In the genomic region with DNA sequence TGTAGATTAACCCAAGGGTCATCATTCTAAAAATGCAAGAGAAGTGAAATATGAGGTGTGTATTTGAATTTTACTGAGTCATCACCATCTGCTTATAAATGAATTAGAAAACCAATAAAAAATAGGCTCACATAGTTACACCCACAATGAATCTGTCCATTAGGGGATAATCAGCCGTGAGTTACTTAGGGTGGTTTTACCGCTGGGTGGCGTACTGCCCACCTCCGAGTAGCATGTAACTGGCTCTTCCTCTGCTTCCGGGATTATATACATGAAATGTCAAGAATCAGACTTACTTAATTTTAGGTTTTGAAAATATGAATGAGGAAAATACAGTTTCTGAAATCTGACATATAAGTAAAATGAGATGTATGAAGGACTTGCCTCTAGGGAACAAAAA, we compare ENCODE assay signal across 16 cellular contexts.
DNase-seq lines count a peak whose midpoint lies in the region; ATAC-seq and TF ChIP-seq lines count a peak whose summit lies in the region.
"Had no signal": no experiment of that assay in that cellular context is flagged by ENCODE, and none has a peak within 500 bp of the region (broad histone marks: within the 10 kb centered on the region; RNA-seq: fewer than 3 reads in every experiment).

No MANE protein-coding gene starts in this region.

- H3K27me3 ChIP-seq in DOHH2 (ENCODE audit: control insufficient read depth, low read length): no peaks in the 10 kb centered on the region
- no peaks in the 10 kb centered on the region for H3K27me3 ChIP-seq in GM23338 (ENCODE audit: insufficient read depth)
- H3K27me3 ChIP-seq in adrenal gland: no peaks in the 10 kb centered on the region
- H3K27me3 ChIP-seq: heart right ventricle, stomach had no signal

- WGBS in adrenal gland, 4 donors: 26 to 45% (median 34%) methylated on average over 5 of the region's 5 CpGs

- H3K27ac ChIP-seq in DOHH2 (ENCODE audit: low read depth, low read length): no peak overlapping the region
- no peak overlapping the region for H3K27ac ChIP-seq in GM23338 (ENCODE audit: low read depth)
- no peak overlapping the region for H3K27ac ChIP-seq in adrenal gland
- H3K27ac ChIP-seq: heart right ventricle, stomach had no signal

- no peaks in the 10 kb centered on the region for H3K9me3 ChIP-seq in DOHH2 (ENCODE audit: control insufficient read depth, insufficient read depth, low read length)
- H3K9me3 ChIP-seq in adrenal gland (replicated peaks in 1 of 3): no peaks in the 10 kb centered on the region
- H3K9me3 ChIP-seq: heart right ventricle, stomach had no signal

- H3F3A ChIP-seq in DOHH2 (ENCODE audit: control insufficient read depth, insufficient read depth): no peaks in the 10 kb centered on the region; the same call in 1 of the 2 replicates
- H3F3A ChIP-seq in GM23338 (replicated peaks; ENCODE audit: low read depth): no peaks in the 10 kb centered on the region

- peak; percentile 70 for TF ChIP-seq CTCF in DOHH2 (IDR thresholded peaks at IDR 0.05; ENCODE audit: low read depth, low read length, poor library complexity, severe bottlenecking)
- peak; percentile 85 to 92 for TF ChIP-seq CTCF in GM23338 (conservative IDR thresholded peaks at IDR 0.05; ENCODE audit: low read depth in 2 of 2)
- no peak for TF ChIP-seq CTCF in adrenal gland (IDR thresholded peaks at IDR 0.05)

- H3K4me3 ChIP-seq in DOHH2 (ENCODE audit: low read length) (no peak overlapping the region), GM23338 (no peak overlapping the region), adrenal gland (no peak overlapping the region)
- H3K4me3 ChIP-seq: heart right ventricle, stomach had no signal

- peaks cover 2% of the 10 kb centered on the region for H3K27me3 Mint-ChIP-seq in GM23338 (ENCODE audit: insufficient read depth, low read depth, poor library complexity)
- H3K27me3 Mint-ChIP-seq: activated naive CD8-positive, alpha-beta T cell treated with anti-CD3 and anti-CD28 coated beads for 36 hours; CD4-positive, CD25-positive, alpha-beta regulatory T cell; central memory CD8-positive, alpha-beta T cell had no signal

- H3K36me3 Mint-ChIP-seq in GM23338 (ENCODE audit: low read depth): no peaks in the 10 kb centered on the region
- H3K36me3 Mint-ChIP-seq: activated naive CD8-positive, alpha-beta T cell treated with anti-CD3 and anti-CD28 coated beads for 36 hours; CD4-positive, CD25-positive, alpha-beta regulatory T cell had no signal

- H3K9me2 ChIP-seq in DOHH2 (replicated peaks; ENCODE audit: control insufficient read depth, low read length) (no peaks in the 10 kb centered on the region), GM23338 (ENCODE audit: insufficient read depth) (no peaks in the 10 kb centered on the region)

- peaks cover 12% of the 10 kb centered on the region for H3K4me1 Mint-ChIP-seq in GM23338
- H3K4me1 Mint-ChIP-seq: activated naive CD8-positive, alpha-beta T cell treated with anti-CD3 and anti-CD28 coated beads for 36 hours; CD4-positive, CD25-positive, alpha-beta regulatory T cell; central memory CD8-positive, alpha-beta T cell had no signal

- intact Hi-C loops in adrenal gland (cut with DNase I): no loop called here
- intact Hi-C loops in Right ventricle myocardium superior (cut with DNase I): no loop called here

- no peak for TF ChIP-seq POLR2A in adrenal gland (IDR thresholded peaks at IDR 0.05)

- H3K4me2 ChIP-seq in DOHH2 (ENCODE audit: low read length) (no peak overlapping the region), GM23338 (no peak overlapping the region)

- H3K27ac Mint-ChIP-seq in GM23338: no peak overlapping the region
- H3K27ac Mint-ChIP-seq: activated naive CD8-positive, alpha-beta T cell treated with anti-CD3 and anti-CD28 coated beads for 36 hours had no signal

- H3K4me1 ChIP-seq in DOHH2 (ENCODE audit: control insufficient read depth, low read length): no peaks in the 10 kb centered on the region
- H3K4me1 ChIP-seq in GM23338 (ENCODE audit: insufficient read depth): peaks cover 6% of the 10 kb centered on the region
- H3K4me1 ChIP-seq in adrenal gland (replicated peaks in 1 of 2): no peaks in the 10 kb centered on the region
- H3K4me1 ChIP-seq: heart right ventricle, stomach had no signal

- ATAC-seq in GM23338: peak; percentile 90
- no peak for ATAC-seq in Right ventricle myocardium superior (ENCODE audit: poor library complexity)
- ATAC-seq: heart right ventricle, left ventricle myocardium superior had no signal

- H4K20me1 ChIP-seq in DOHH2 (ENCODE audit: control insufficient read depth, insufficient read depth, low read depth, low read length) (no peaks in the 10 kb centered on the region), GM23338 (replicated peaks; ENCODE audit: insufficient read depth) (no peaks in the 10 kb centered on the region)

- no peaks in the 10 kb centered on the region for H3K9me3 Mint-ChIP-seq in GM23338

- no peaks in the 10 kb centered on the region for H3K36me3 ChIP-seq in DOHH2 (ENCODE audit: control insufficient read depth, low read length)
- H3K36me3 ChIP-seq in GM23338 (ENCODE audit: insufficient read depth): no peaks in the 10 kb centered on the region
- no peaks in the 10 kb centered on the region for H3K36me3 ChIP-seq in adrenal gland (replicated peaks in 1 of 2)
- H3K36me3 ChIP-seq: heart right ventricle, stomach had no signal

- H3K79me2 ChIP-seq in DOHH2 (ENCODE audit: control insufficient read depth, low read length): no peaks in the 10 kb centered on the region
- H3K79me2 ChIP-seq in GM23338 (replicated peaks; ENCODE audit: insufficient read depth): no peaks in the 10 kb centered on the region

- no peak overlapping the region for H3K4me3 Mint-ChIP-seq in GM23338
- H3K4me3 Mint-ChIP-seq: activated naive CD8-positive, alpha-beta T cell treated with anti-CD3 and anti-CD28 coated beads for 36 hours; CD4-positive, CD25-positive, alpha-beta regulatory T cell; central memory CD8-positive, alpha-beta T cell had no signal

- H2AFZ ChIP-seq in GM23338: no peak overlapping the region

- DNase-seq in GM23338 (ENCODE audit: low spot score): peak; percentile 76
- peak; percentile 60 for DNase-seq in NCI-H69 (lab: John Stamatoyannopoulos, UW)
- peak; percentile 38 for DNase-seq in iPS DF 4.7 (ENCODE audit: extremely low read depth, low spot score)
- no peak for DNase-seq in stimulated activated CD4-positive, alpha-beta T cell treated with anti-CD3 and anti-CD28 coated beads, Interleukin-4, amount 100 ng/mL, for 4 hours
- no peak for DNase-seq in activated CD8-positive, alpha-beta memory T cell treated with anti-CD3 and anti-CD28 coated beads, Interleukin-2, amount 50 U/mL, for 48 hours
- no peak for DNase-seq in adrenal gland
- DNase-seq in Right ventricle myocardium superior: no peak
- DNase-seq: activated naive CD8-positive, alpha-beta T cell treated with anti-CD3 and anti-CD28 coated beads for 36 hours; CD4-positive, CD25-positive, alpha-beta regulatory T cell; heart right ventricle; left ventricle myocardium superior; NCI-H1092 treated with DMSO at 0.1 percent for 48 hours; RPMI8226; stomach had no signal

TF ChIP-seq in GM23338, 12 proteins besides CTCF, POLR2A, EP300 and RAD21 (continues in another document):
- no peak for TF ChIP-seq ZNF331 (CRISPR knock-in tag; IDR thresholded peaks at IDR 0.05; ENCODE audit: low read depth)
- no peak for TF ChIP-seq NANOG (IDR thresholded peaks at IDR 0.05; ENCODE audit: borderline replicate concordance)
- TF ChIP-seq JUNB (IDR thresholded peaks at IDR 0.05; ENCODE audit: unreplicated experiment): no peak
- no peak for TF ChIP-seq EZH2phosphoT487 (IDR thresholded peaks at IDR 0.05; ENCODE audit: unreplicated experiment)
- TF ChIP-seq, protein P1, sequence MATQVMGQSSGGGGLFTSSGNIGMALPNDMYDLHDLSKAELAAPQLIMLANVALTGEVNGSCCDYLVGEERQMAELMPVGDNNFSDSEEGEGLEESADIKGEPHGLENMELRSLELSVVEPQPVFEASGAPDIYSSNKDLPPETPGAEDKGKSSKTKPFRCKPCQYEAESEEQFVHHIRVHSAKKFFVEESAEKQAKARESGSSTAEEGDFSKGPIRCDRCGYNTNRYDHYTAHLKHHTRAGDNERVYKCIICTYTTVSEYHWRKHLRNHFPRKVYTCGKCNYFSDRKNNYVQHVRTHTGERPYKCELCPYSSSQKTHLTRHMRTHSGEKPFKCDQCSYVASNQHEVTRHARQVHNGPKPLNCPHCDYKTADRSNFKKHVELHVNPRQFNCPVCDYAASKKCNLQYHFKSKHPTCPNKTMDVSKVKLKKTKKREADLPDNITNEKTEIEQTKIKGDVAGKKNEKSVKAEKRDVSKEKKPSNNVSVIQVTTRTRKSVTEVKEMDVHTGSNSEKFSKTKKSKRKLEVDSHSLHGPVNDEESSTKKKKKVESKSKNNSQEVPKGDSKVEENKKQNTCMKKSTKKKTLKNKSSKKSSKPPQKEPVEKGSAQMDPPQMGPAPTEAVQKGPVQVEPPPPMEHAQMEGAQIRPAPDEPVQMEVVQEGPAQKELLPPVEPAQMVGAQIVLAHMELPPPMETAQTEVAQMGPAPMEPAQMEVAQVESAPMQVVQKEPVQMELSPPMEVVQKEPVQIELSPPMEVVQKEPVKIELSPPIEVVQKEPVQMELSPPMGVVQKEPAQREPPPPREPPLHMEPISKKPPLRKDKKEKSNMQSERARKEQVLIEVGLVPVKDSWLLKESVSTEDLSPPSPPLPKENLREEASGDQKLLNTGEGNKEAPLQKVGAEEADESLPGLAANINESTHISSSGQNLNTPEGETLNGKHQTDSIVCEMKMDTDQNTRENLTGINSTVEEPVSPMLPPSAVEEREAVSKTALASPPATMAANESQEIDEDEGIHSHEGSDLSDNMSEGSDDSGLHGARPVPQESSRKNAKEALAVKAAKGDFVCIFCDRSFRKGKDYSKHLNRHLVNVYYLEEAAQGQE (IDR thresholded peaks at IDR 0.05; ENCODE audit: unreplicated experiment): no peak
- TF ChIP-seq POLR2AphosphoS5 (IDR thresholded peaks at IDR 0.05; ENCODE audit: low read depth): no peak
- TF ChIP-seq ZNF114 (CRISPR knock-in tag; IDR thresholded peaks at IDR 0.05): no peak
- TF ChIP-seq CREB1 (CRISPR knock-in tag; IDR thresholded peaks at IDR 0.05; ENCODE audit: low read depth): no peak

Comparison
In these comparisons a context has a peak if more than half of its experiments do, and no peak if none do; other contexts are left out.
1. CTCF ChIP-seq: peak in DOHH2 (single experiment) and GM23338 (2 of 2); none in adrenal gland (0 of 6).
2. DNase-seq: peak in GM23338 (single experiment), NCI-H69 (single experiment) and iPS DF 4.7 (single experiment); none in stimulated activated CD4-positive, alpha-beta T cell treated with anti-CD3 and anti-CD28 coated beads, Interleukin-4, amount 100 ng/mL, for 4 hours (0 of 2), activated CD8-positive, alpha-beta memory T cell treated with anti-CD3 and anti-CD28 coated beads, Interleukin-2, amount 50 U/mL, for 48 hours (single experiment), adrenal gland (0 of 7) and Right ventricle myocardium superior (single experiment).